In the genomic region with DNA sequence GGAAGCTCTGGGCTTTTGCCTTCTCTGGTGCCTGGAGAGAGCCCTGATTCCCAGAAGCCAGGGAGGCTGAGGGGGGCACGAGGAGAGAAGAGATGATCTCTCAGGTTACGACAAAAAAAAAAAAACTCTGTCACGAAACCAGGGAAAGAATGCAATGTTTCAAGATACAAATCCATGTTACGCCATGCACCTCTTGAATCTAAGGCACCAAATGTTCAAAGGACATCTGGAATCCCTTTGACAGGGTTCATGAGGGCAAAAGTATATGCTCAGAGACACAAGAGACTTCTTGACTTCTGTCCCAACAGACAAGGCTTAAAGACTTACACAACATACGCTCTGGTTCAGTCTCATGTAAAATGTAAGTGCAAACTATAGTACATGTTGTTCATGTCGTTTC, we compare ENCODE assay signal across 1 cellular context.
TF ChIP-seq lines count a peak whose summit lies in the region.

No MANE protein-coding gene starts in this region.

TF ChIP-seq in endothelial cell of umbilical vein, 7 proteins besides CTCF, POLR2A, EP300 and RAD21 (continued from another document):
- TF ChIP-seq EZH2 (IDR thresholded peaks at IDR 0.05; ENCODE audit: borderline replicate concordance, low read depth, low read length, severe bottlenecking) (no peak), POLR2AphosphoS5 (IDR thresholded peaks at IDR 0.05; ENCODE audit: insufficient read depth, low read depth, low read length) (no peak), GATA2 (IDR thresholded peaks at IDR 0.05; ENCODE audit: insufficient read depth, insufficient read length, low read depth, low read length) (no peak), JUN (IDR thresholded peaks at IDR 0.05; ENCODE audit: borderline replicate concordance, insufficient read depth, insufficient read length, low read depth) (no peak), MYC (IDR thresholded peaks at IDR 0.05; ENCODE audit: low read depth, low read length) (no peak)
- TF ChIP-seq, protein P1, sequence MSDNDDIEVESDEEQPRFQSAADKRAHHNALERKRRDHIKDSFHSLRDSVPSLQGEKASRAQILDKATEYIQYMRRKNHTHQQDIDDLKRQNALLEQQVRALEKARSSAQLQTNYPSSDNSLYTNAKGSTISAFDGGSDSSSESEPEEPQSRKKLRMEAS (IDR thresholded peaks at IDR 0.05; ENCODE audit: insufficient read depth, insufficient read length) = no peak
